1 cellular context compared by ENCODE assay signal in genomic region chr22:19740586-19740985, GRCh38.
TF ChIP-seq lines count a peak whose summit lies in the region.

No MANE protein-coding gene starts in this region.

TF ChIP-seq in K562, 482 proteins besides CTCF, POLR2A, EP300 and RAD21 (continued from another document):
- TF ChIP-seq EZH2 (IDR thresholded peaks at IDR 0.05; ENCODE audit: borderline replicate concordance, low read depth, low read length) (no peak), ZNF583 (CRISPR knock-in tag; IDR thresholded peaks at IDR 0.05) (0 out of 2 replicates have a peak, but pooled peaks have one; percentile 29), GTF2A2 (tag; IDR thresholded peaks at IDR 0.05) (no peak), DNMT1 (IDR thresholded peaks at IDR 0.05) (no peak), ZNF311 (CRISPR knock-in tag; IDR thresholded peaks at IDR 0.05) (no peak), RBM22 (IDR thresholded peaks at IDR 0.05; ENCODE audit: low read depth, low read length, poor library complexity, severe bottlenecking) (no peak), GATAD2B (IDR thresholded peaks at IDR 0.05; ENCODE audit: borderline replicate concordance) (no peak), ZNF655 (CRISPR knock-in tag; IDR thresholded peaks at IDR 0.05) (no peak), E2F5 (CRISPR knock-in tag; IDR thresholded peaks at IDR 0.05) (no peak), SETDB1 (IDR thresholded peaks at IDR 0.05; ENCODE audit: low read length) (no peak), ZBTB7A (IDR thresholded peaks at IDR 0.05; ENCODE audit: borderline replicate concordance, control insufficient read depth, low read depth, low read length) (peak; percentile 27; the same call in 1 of the 2 replicates)
